ENCODE assay signal across 14 cellular contexts in genomic region chr15:82681371-82681770, GRCh38. TPM values are rescaled to one million over a fixed set of nuclear protein-coding genes. Genes with fewer than 3 reads are reported as not detected.
DNase-seq lines count a peak whose midpoint lies in the region; ATAC-seq, FAIRE-seq and TF ChIP-seq lines count a peak whose summit lies in the region.
"Had no signal": no experiment of that assay in that cellular context is flagged by ENCODE, and none has a peak within 500 bp of the region (broad histone marks: within the 10 kb centered on the region; RNA-seq: fewer than 3 reads in every experiment).

No MANE protein-coding gene starts in this region.

- peaks cover 2% of the 10 kb centered on the region for H3K36me3 Mint-ChIP-seq in astrocyte (ENCODE audit: low read depth, unreplicated experiment)
- H3K36me3 Mint-ChIP-seq in naive B cell = no peaks in the 10 kb centered on the region

- peaks cover 32% of the 10 kb centered on the region for H3K27me3 ChIP-seq in HUES64 (ENCODE audit: insufficient read depth, low read length)
- H3K27me3 ChIP-seq in astrocyte (ENCODE audit: insufficient read depth, low read length) = peaks cover 12% of the 10 kb centered on the region
- peaks cover 0 to 14% of the 10 kb centered on the region in 2 donors for H3K27me3 ChIP-seq in right atrium auricular region
- H3K27me3 ChIP-seq: colonic mucosa had no signal

- peak overlapping the region; percentile 74 for H3K4me3 ChIP-seq in HUES64 (ENCODE audit: low read length)
- no peak overlapping the region for H3K4me3 ChIP-seq in astrocyte (ENCODE audit: insufficient read depth, low read depth, low read length)
- no peak overlapping the region for H3K4me3 ChIP-seq in right atrium auricular region

- H3K4me3 Mint-ChIP-seq in astrocyte (ENCODE audit: unreplicated experiment) = peak overlapping the region; percentile 79
- peak overlapping the region; percentile 80 to 94 (median 91) for H3K4me3 Mint-ChIP-seq in naive B cell

- H3K79me2 ChIP-seq in astrocyte (ENCODE audit: insufficient read depth, low read length) = no peaks in the 10 kb centered on the region

- H3K9me3 ChIP-seq in HUES64 (ENCODE audit: insufficient read depth, low read depth, low read length) (no peaks in the 10 kb centered on the region), astrocyte (ENCODE audit: insufficient read depth, low read depth, low read length) (no peaks in the 10 kb centered on the region), right atrium auricular region (no peaks in the 10 kb centered on the region)
- H3K9me3 ChIP-seq: colonic mucosa, left lung had no signal

- H3K27ac ChIP-seq in HUES64 (ENCODE audit: low read depth, low read length) = no peak overlapping the region
- no peak overlapping the region for H3K27ac ChIP-seq in astrocyte (ENCODE audit: low read depth, low read length)
- no peak overlapping the region for H3K27ac ChIP-seq in right atrium auricular region
- H3K27ac ChIP-seq: colonic mucosa, left lung had no signal

- no peak for FAIRE-seq in astrocyte (lab: Jason Lieb, UNC)
- FAIRE-seq: D721Med had no signal

- H3K4me1 Mint-ChIP-seq in astrocyte (ENCODE audit: low read depth, unreplicated experiment) (no peaks in the 10 kb centered on the region), naive B cell (peaks cover 9 to 14% (median 11%) of the 10 kb centered on the region in 3 donors)

- H3K27me3 Mint-ChIP-seq in astrocyte (ENCODE audit: low read depth, unreplicated experiment) (peaks cover 45% of the 10 kb centered on the region), naive B cell (peaks cover 19 to 62% (median 23%) of the 10 kb centered on the region in 3 donors)

- TF ChIP-seq CTCF in astrocyte (IDR thresholded peaks at IDR 0.05; ENCODE audit: insufficient read depth, low read depth, low read length) (no peak), right atrium auricular region (IDR thresholded peaks at IDR 0.05) (no peak)

- H4K20me1 ChIP-seq in astrocyte (ENCODE audit: insufficient read depth, low read length) = no peaks in the 10 kb centered on the region

- H3K36me3 ChIP-seq in HUES64 (ENCODE audit: insufficient read depth, low read length) (no peaks in the 10 kb centered on the region), astrocyte (ENCODE audit: insufficient read depth, low read length) (no peaks in the 10 kb centered on the region), right atrium auricular region (no peaks in the 10 kb centered on the region)
- H3K36me3 ChIP-seq: colonic mucosa, left lung had no signal

- H3K9me3 Mint-ChIP-seq in astrocyte (ENCODE audit: unreplicated experiment) (peaks cover 8% of the 10 kb centered on the region), naive B cell (peaks cover 0 to 6% (median 2%) of the 10 kb centered on the region in 7 donors)

- no peak for ATAC-seq in naive B cell (ENCODE audit: low read depth in 2 of 2)
- no peak for ATAC-seq in HG03196 (IDR thresholded peaks at IDR 0.05; ENCODE audit: unreplicated experiment)

- WGBS in HUES64 = 94% methylated on average over 10 of the region's 10 CpGs

- no peak overlapping the region for H3K4me2 ChIP-seq in astrocyte (ENCODE audit: low read length)

- H3K9ac ChIP-seq in HUES64 (ENCODE audit: low read depth, low read length) (peak overlapping the region; percentile 84), astrocyte (ENCODE audit: low read length) (no peak overlapping the region)

- H3K27ac Mint-ChIP-seq in astrocyte (ENCODE audit: unreplicated experiment) (no peak overlapping the region), naive B cell (peak overlapping the region in 1 of 6 donors; percentile 76)

- no peak overlapping the region for H2AFZ ChIP-seq in astrocyte (ENCODE audit: low read depth, low read length)

- DNase-seq in COLO668 (lab: John Stamatoyannopoulos, UW; ENCODE audit: unreplicated experiment) (peak; percentile 24), astrocyte (ENCODE audit: low read depth) (no peak), naive B cell (no peak), right atrium auricular region (ENCODE audit: low spot score) (no peak), EL (no peak), NCI-H524 treated with DMSO at 0.1 percent for 48 hours (lab: John Stamatoyannopoulos, UW) (no peak)
- DNase-seq: activated effector memory CD4-positive, alpha-beta T cell treated with anti-CD3 and anti-CD28 coated beads, Interleukin-2, amount 50 U/mL, for 16 hours; colonic mucosa; foreskin melanocyte; NCI-H2029 had no signal

- H3K4me1 ChIP-seq in HUES64 (ENCODE audit: insufficient read depth, low read length) = no peaks in the 10 kb centered on the region; the same call in 1 of the 2 replicates
- H3K4me1 ChIP-seq in astrocyte (ENCODE audit: insufficient read depth, low read length) = no peaks in the 10 kb centered on the region
- H3K4me1 ChIP-seq in right atrium auricular region = peaks cover 0 to 10% of the 10 kb centered on the region in 2 donors
- H3K4me1 ChIP-seq: colonic mucosa had no signal

RNA-seq across cellular contexts. Expression of gene AP3B2, which starts 28.3 kb away (rescaled TPM):
- 12.4 TPM for polyA plus RNA-seq in HUES64 (2013, experiment 1 of 2)
- 13.3 TPM for polyA plus RNA-seq in HUES64 (2013, experiment 2 of 2)
- 7.2 and 11.5 TPM in 2 replicates for total RNA-seq in astrocyte
- polyA plus RNA-seq in naive B cell (ENCODE audit: low read depth in 6 of 6) = under 1 TPM in 1 of 6 donors, not detected in 5; 0.30 TPM
- under 1 TPM in 1 of 2 donors, not detected in 1; 0.51 TPM for total RNA-seq in right atrium auricular region

RNA-seq across cellular contexts. Expression of gene CPEB1, which starts 34.2 kb away (rescaled TPM):
- polyA plus RNA-seq in HUES64 (2013, experiment 1 of 2) = 1.8 TPM
- 3.1 TPM for polyA plus RNA-seq in HUES64 (2013, experiment 2 of 2)
- total RNA-seq in astrocyte = 15.4 and 18.5 TPM in 2 replicates
- under 1 TPM in 2 of 6 donors, not detected in 4; 0.09 to 0.24 TPM for polyA plus RNA-seq in naive B cell (ENCODE audit: low read depth in 6 of 6)
- 1 to 10 TPM; 1.5 to 3.3 TPM for total RNA-seq in right atrium auricular region
